ENCODE assay signal across 1 cellular context in the genomic region with DNA sequence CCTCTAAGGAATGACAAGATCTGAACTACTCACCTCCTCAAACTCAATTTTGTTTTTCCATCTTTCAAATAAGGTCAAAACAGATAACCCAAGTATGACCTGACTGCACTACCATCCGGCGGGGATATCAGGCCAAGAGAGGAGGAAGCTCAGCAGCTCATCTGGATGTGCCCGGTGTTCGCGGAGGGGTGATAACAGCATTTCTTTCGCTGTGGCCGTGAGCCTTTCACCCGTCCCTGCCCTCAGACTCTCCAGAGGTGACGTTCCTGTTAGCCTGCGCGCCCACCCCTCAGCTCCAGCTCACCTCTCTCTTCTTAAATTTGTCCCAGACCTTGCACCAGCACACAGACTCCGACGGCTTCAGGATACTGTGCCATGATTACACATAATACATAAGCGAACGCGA.
TF ChIP-seq lines count a peak whose summit lies in the region.

No MANE protein-coding gene starts in this region.

TF ChIP-seq in GM23338, 12 proteins besides CTCF, POLR2A, EP300 and RAD21 (continued from another document):
- TF ChIP-seq, protein P1, sequence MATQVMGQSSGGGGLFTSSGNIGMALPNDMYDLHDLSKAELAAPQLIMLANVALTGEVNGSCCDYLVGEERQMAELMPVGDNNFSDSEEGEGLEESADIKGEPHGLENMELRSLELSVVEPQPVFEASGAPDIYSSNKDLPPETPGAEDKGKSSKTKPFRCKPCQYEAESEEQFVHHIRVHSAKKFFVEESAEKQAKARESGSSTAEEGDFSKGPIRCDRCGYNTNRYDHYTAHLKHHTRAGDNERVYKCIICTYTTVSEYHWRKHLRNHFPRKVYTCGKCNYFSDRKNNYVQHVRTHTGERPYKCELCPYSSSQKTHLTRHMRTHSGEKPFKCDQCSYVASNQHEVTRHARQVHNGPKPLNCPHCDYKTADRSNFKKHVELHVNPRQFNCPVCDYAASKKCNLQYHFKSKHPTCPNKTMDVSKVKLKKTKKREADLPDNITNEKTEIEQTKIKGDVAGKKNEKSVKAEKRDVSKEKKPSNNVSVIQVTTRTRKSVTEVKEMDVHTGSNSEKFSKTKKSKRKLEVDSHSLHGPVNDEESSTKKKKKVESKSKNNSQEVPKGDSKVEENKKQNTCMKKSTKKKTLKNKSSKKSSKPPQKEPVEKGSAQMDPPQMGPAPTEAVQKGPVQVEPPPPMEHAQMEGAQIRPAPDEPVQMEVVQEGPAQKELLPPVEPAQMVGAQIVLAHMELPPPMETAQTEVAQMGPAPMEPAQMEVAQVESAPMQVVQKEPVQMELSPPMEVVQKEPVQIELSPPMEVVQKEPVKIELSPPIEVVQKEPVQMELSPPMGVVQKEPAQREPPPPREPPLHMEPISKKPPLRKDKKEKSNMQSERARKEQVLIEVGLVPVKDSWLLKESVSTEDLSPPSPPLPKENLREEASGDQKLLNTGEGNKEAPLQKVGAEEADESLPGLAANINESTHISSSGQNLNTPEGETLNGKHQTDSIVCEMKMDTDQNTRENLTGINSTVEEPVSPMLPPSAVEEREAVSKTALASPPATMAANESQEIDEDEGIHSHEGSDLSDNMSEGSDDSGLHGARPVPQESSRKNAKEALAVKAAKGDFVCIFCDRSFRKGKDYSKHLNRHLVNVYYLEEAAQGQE (IDR thresholded peaks at IDR 0.05; ENCODE audit: unreplicated experiment): no peak
- TF ChIP-seq EZH2phosphoT487 (IDR thresholded peaks at IDR 0.05; ENCODE audit: unreplicated experiment) (no peak), ZNF114 (CRISPR knock-in tag; IDR thresholded peaks at IDR 0.05) (no peak), POLR2AphosphoS5 (IDR thresholded peaks at IDR 0.05; ENCODE audit: low read depth) (no peak), STAT1 (IDR thresholded peaks at IDR 0.05; ENCODE audit: unreplicated experiment) (no peak), NANOG (IDR thresholded peaks at IDR 0.05; ENCODE audit: borderline replicate concordance) (no peak)
